In genomic region chr4:77493120-77493767, GRCh38 we compare ENCODE assay signal across 19 cellular contexts.
DNase-seq lines count a peak whose midpoint lies in the region; ATAC-seq, FAIRE-seq and TF ChIP-seq lines count a peak whose summit lies in the region.
"Had no signal": no experiment of that assay in that cellular context is flagged by ENCODE, and none has a peak within 500 bp of the region (broad histone marks: within the 10 kb centered on the region; RNA-seq: fewer than 3 reads in every experiment).

No MANE protein-coding gene starts in this region.

- no peaks in the 10 kb centered on the region for H3K27me3 ChIP-seq in KMS-11 (ENCODE audit: insufficient read depth, low read depth)
- H3K27me3 ChIP-seq: neural progenitor cell, tibial nerve had no signal

- H3K4me3 ChIP-seq in KMS-11 (IDR thresholded peaks at IDR 0.05; ENCODE audit: insufficient read depth, low read depth, low read length) = no peak overlapping the region
- H3K4me3 ChIP-seq: neural progenitor cell, SJSA1, tibial nerve had no signal

- intact Hi-C loops in activated CD4-positive, alpha-beta T cell treated with anti-CD3 and anti-CD28 coated beads for 36 hours (cut with DNase I, micrococcal nuclease) = no loop called here
- intact Hi-C loops in activated CD4-positive, alpha-beta T cell treated with anti-CD3 and anti-CD28 coated beads, Interleukin-2, amount 10 ng/mL, durations not matched to agents 24 days and 14 days (cut with micrococcal nuclease) = no loop called here

- H3K4me3 Mint-ChIP-seq in activated CD4-positive, alpha-beta T cell treated with anti-CD3 and anti-CD28 coated beads for 36 hours = no peak overlapping the region
- no peak overlapping the region for H3K4me3 Mint-ChIP-seq in activated CD4-positive, alpha-beta T cell treated with anti-CD3 and anti-CD28 coated beads, Interleukin-2, amount 10 ng/mL, durations not matched to agents 24 days and 14 days
- H3K4me3 Mint-ChIP-seq in stimulated activated naive B cell treated with anti-CD40 and anti-IgM and Interleukin-4, amounts not matched to agents 10 μg/mL and 1 μg/mL and 100 μg/mL, for 72 hours = peak overlapping the region; percentile 15 to 42
- H3K4me3 Mint-ChIP-seq: activated T-cell treated with anti-CD3 and anti-CD28 coated beads, Interleukin-2, amount 50 U/mL, for 4 hours; brain; effector memory CD8-positive, alpha-beta T cell; neural progenitor cell had no signal

- TF ChIP-seq CTCF in KMS-11 (conservative IDR thresholded peaks at IDR 0.05; ENCODE audit: low read depth, low read length) = no peak

- no peaks in the 10 kb centered on the region for H3K36me3 ChIP-seq in KMS-11 (ENCODE audit: insufficient read depth)
- H3K36me3 ChIP-seq: neural progenitor cell, SJSA1, tibial nerve had no signal

- no peak for FAIRE-seq in RCC 7860 (lab: Jason Lieb, UNC)
- FAIRE-seq: A204.1, small intestine had no signal

- POLR2A ChIA-PET in activated CD4-positive, alpha-beta T cell treated with anti-CD3 and anti-CD28 coated beads for 36 hours (lab: Charles Lee) = no interaction called here

- no peaks in the 10 kb centered on the region for H3K9me3 Mint-ChIP-seq in activated CD4-positive, alpha-beta T cell treated with anti-CD3 and anti-CD28 coated beads for 36 hours (ENCODE audit: low read depth)
- H3K9me3 Mint-ChIP-seq in activated CD4-positive, alpha-beta T cell treated with anti-CD3 and anti-CD28 coated beads, Interleukin-2, amount 10 ng/mL, durations not matched to agents 24 days and 14 days = peaks cover 12% of the 10 kb centered on the region
- H3K9me3 Mint-ChIP-seq in stimulated activated naive B cell treated with anti-CD40 and anti-IgM and Interleukin-4, amounts not matched to agents 10 μg/mL and 1 μg/mL and 100 μg/mL, for 72 hours = no peaks in the 10 kb centered on the region
- H3K9me3 Mint-ChIP-seq: activated T-cell treated with anti-CD3 and anti-CD28 coated beads, Interleukin-2, amount 50 U/mL, for 4 hours; brain; effector memory CD8-positive, alpha-beta T cell had no signal

- H3K4me2 ChIP-seq in KMS-11 = peak overlapping the region; percentile 46
- H3K4me2 ChIP-seq: neural progenitor cell had no signal

- CTCF ChIA-PET in activated CD4-positive, alpha-beta T cell treated with anti-CD3 and anti-CD28 coated beads for 36 hours (lab: Charles Lee) = no interaction called here

- peak; percentile 47 for ATAC-seq in activated CD4-positive, alpha-beta T cell treated with anti-CD3 and anti-CD28 coated beads for 36 hours
- ATAC-seq in HG02610 (IDR thresholded peaks at IDR 0.05; ENCODE audit: unreplicated experiment) = peak; percentile 69
- ATAC-seq in stimulated activated naive B cell treated with anti-CD40 and anti-IgM and Interleukin-4, amounts not matched to agents 10 μg/mL and 1 μg/mL and 100 μg/mL, for 72 hours (replicated peaks) = peak; percentile 85 to 91
- ATAC-seq: activated T-cell treated with anti-CD3 and anti-CD28 coated beads, Interleukin-2, amount 50 U/mL, for 4 hours; effector memory CD8-positive, alpha-beta T cell; left colon had no signal

- H3K27ac ChIP-seq in KMS-11 = peak overlapping the region; percentile 24; the same call in 1 of the 2 replicates
- H3K27ac ChIP-seq: neural progenitor cell, SJSA1, tibial nerve had no signal

- H2AFZ ChIP-seq in KMS-11 (ENCODE audit: low read depth) = no peak overlapping the region
- H2AFZ ChIP-seq: neural progenitor cell had no signal

- H3K36me3 Mint-ChIP-seq in activated CD4-positive, alpha-beta T cell treated with anti-CD3 and anti-CD28 coated beads for 36 hours (ENCODE audit: low read depth) = no peaks in the 10 kb centered on the region
- no peaks in the 10 kb centered on the region for H3K36me3 Mint-ChIP-seq in activated CD4-positive, alpha-beta T cell treated with anti-CD3 and anti-CD28 coated beads, Interleukin-2, amount 10 ng/mL, durations not matched to agents 24 days and 14 days (ENCODE audit: low read depth)
- H3K36me3 Mint-ChIP-seq in stimulated activated naive B cell treated with anti-CD40 and anti-IgM and Interleukin-4, amounts not matched to agents 10 μg/mL and 1 μg/mL and 100 μg/mL, for 72 hours = no peaks in the 10 kb centered on the region
- H3K36me3 Mint-ChIP-seq: brain, neural progenitor cell had no signal

- no peaks in the 10 kb centered on the region for H4K20me1 ChIP-seq in KMS-11 (ENCODE audit: insufficient read depth)

- no peak for DNase-seq in activated CD4-positive, alpha-beta T cell treated with anti-CD3 and anti-CD28 coated beads for 36 hours
- DNase-seq in activated CD4-positive, alpha-beta T cell treated with anti-CD3 and anti-CD28 coated beads, Interleukin-2, amount 10 ng/mL, durations not matched to agents 24 days and 14 days = no peak
- DNase-seq in stimulated activated naive B cell treated with anti-CD40 and anti-IgM and Interleukin-4, amounts not matched to agents 10 μg/mL and 1 μg/mL and 100 μg/mL, for 72 hours = peak; percentile 38
- DNase-seq in RCC 7860 (ENCODE audit: low spot score) (no peak), DMS 273 treated with DMSO at 0.1 percent for 48 hours (lab: John Stamatoyannopoulos, UW) (no peak), globus pallidus (ENCODE audit: low spot score) (no peak)
- DNase-seq: activated T-cell treated with anti-CD3 and anti-CD28 coated beads, Interleukin-2, amount 50 U/mL, for 4 hours; effector memory CD8-positive, alpha-beta T cell; left colon; NCI-H1417 treated with DMSO at 0.1 percent for 48 hours; NCI-H526 treated with DMSO at 0.1 percent for 48 hours; small intestine had no signal

- no peaks in the 10 kb centered on the region for H3K79me2 ChIP-seq in KMS-11 (ENCODE audit: insufficient read depth, low read depth)

- H3K27me3 Mint-ChIP-seq in activated CD4-positive, alpha-beta T cell treated with anti-CD3 and anti-CD28 coated beads for 36 hours = peaks cover 33% of the 10 kb centered on the region
- H3K27me3 Mint-ChIP-seq in activated CD4-positive, alpha-beta T cell treated with anti-CD3 and anti-CD28 coated beads, Interleukin-2, amount 10 ng/mL, durations not matched to agents 24 days and 14 days = peaks cover 2% of the 10 kb centered on the region
- H3K27me3 Mint-ChIP-seq in stimulated activated naive B cell treated with anti-CD40 and anti-IgM and Interleukin-4, amounts not matched to agents 10 μg/mL and 1 μg/mL and 100 μg/mL, for 72 hours = peaks cover 0 to 3% of the 10 kb centered on the region in 2 donors
- H3K27me3 Mint-ChIP-seq: brain had no signal

- no peak overlapping the region for H3K27ac Mint-ChIP-seq in activated CD4-positive, alpha-beta T cell treated with anti-CD3 and anti-CD28 coated beads for 36 hours
- no peak overlapping the region for H3K27ac Mint-ChIP-seq in activated CD4-positive, alpha-beta T cell treated with anti-CD3 and anti-CD28 coated beads, Interleukin-2, amount 10 ng/mL, durations not matched to agents 24 days and 14 days
- H3K27ac Mint-ChIP-seq in stimulated activated naive B cell treated with anti-CD40 and anti-IgM and Interleukin-4, amounts not matched to agents 10 μg/mL and 1 μg/mL and 100 μg/mL, for 72 hours = peak overlapping the region; percentile 84
- H3K27ac Mint-ChIP-seq: brain; effector memory CD8-positive, alpha-beta T cell; neural progenitor cell had no signal

- peaks cover 17% of the 10 kb centered on the region for H3K4me1 ChIP-seq in KMS-11 (ENCODE audit: low read depth, poor library complexity, severe bottlenecking)
- H3K4me1 ChIP-seq: neural progenitor cell, tibial nerve had no signal

- no peak overlapping the region for H3K9ac ChIP-seq in KMS-11
- H3K9ac ChIP-seq: neural progenitor cell had no signal

- peaks cover 2% of the 10 kb centered on the region for H3K4me1 Mint-ChIP-seq in activated CD4-positive, alpha-beta T cell treated with anti-CD3 and anti-CD28 coated beads for 36 hours
- H3K4me1 Mint-ChIP-seq in activated CD4-positive, alpha-beta T cell treated with anti-CD3 and anti-CD28 coated beads, Interleukin-2, amount 10 ng/mL, durations not matched to agents 24 days and 14 days = no peaks in the 10 kb centered on the region
- H3K4me1 Mint-ChIP-seq in stimulated activated naive B cell treated with anti-CD40 and anti-IgM and Interleukin-4, amounts not matched to agents 10 μg/mL and 1 μg/mL and 100 μg/mL, for 72 hours = peaks cover 16 to 30% of the 10 kb centered on the region in 2 donors
- H3K4me1 Mint-ChIP-seq: brain, neural progenitor cell had no signal

Comparison
In these comparisons a context has a peak if more than half of its experiments do, and no peak if none do; other contexts are left out.
1. H3K4me3 Mint-ChIP-seq: peak in stimulated activated naive B cell treated with anti-CD40 and anti-IgM and Interleukin-4, amounts not matched to agents 10 μg/mL and 1 μg/mL and 100 μg/mL, for 72 hours (2 of 2); none in activated CD4-positive, alpha-beta T cell treated with anti-CD3 and anti-CD28 coated beads for 36 hours (single experiment) and activated CD4-positive, alpha-beta T cell treated with anti-CD3 and anti-CD28 coated beads, Interleukin-2, amount 10 ng/mL, durations not matched to agents 24 days and 14 days (single experiment).
2. Peak in every context shown above with its lines, with median percentiles within 50 percentile points of each other: ATAC-seq.